1 cellular context compared by ENCODE assay signal in the genomic region with DNA sequence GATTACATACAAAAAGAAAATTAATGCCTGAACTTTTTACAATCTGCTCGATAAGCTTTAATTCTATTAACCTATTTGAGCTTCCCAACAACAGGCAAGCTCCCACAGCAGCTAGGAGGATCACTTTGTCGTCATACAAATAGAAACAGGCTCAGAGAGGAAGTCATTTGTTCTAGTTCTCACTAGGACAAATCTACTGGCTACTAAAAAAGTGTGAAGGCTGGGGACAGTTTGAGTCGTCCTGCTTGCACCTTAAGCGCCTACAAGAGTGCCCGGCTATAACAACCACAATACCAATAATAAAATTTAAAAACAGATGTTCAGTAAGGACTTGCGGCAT.
A peak's percentile ranks its signal among the peaks of the same experiment; 100 is the strongest.
TF ChIP-seq lines count a peak whose summit lies in the region.

No MANE protein-coding gene starts in this region.

TF ChIP-seq in H1, 55 proteins besides CTCF, POLR2A, EP300 and RAD21:
- TF ChIP-seq CHD1 (IDR thresholded peaks at IDR 0.05; ENCODE audit: low read depth, low read length) (peak; percentile 65; the same call in 1 of the 2 replicates), TCF12 (IDR thresholded peaks at IDR 0.05; ENCODE audit: low read depth, low read length) (no peak), ASH2L (IDR thresholded peaks at IDR 0.05; ENCODE audit: low read length) (no peak), CHD2 (IDR thresholded peaks at IDR 0.05; ENCODE audit: low read length) (no peak), CREB1 (IDR thresholded peaks at IDR 0.05) (no peak), GTF2F1 (IDR thresholded peaks at IDR 0.05; ENCODE audit: borderline replicate concordance, low read depth, low read length) (no peak), POLR2AphosphoS5 (IDR thresholded peaks at IDR 0.05; ENCODE audit: low read depth, low read length) (no peak), TAF1 (IDR thresholded peaks at IDR 0.05; ENCODE audit: low read depth, low read length) (no peak)
- TF ChIP-seq, protein P1, sequence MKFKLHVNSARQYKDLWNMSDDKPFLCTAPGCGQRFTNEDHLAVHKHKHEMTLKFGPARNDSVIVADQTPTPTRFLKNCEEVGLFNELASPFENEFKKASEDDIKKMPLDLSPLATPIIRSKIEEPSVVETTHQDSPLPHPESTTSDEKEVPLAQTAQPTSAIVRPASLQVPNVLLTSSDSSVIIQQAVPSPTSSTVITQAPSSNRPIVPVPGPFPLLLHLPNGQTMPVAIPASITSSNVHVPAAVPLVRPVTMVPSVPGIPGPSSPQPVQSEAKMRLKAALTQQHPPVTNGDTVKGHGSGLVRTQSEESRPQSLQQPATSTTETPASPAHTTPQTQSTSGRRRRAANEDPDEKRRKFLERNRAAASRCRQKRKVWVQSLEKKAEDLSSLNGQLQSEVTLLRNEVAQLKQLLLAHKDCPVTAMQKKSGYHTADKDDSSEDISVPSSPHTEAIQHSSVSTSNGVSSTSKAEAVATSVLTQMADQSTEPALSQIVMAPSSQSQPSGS (IDR thresholded peaks at IDR 0.05; ENCODE audit: low read length) = 0 out of 2 replicates have a peak, but pooled peaks have one; percentile 11
